ENCODE assay signal across 8 cellular contexts in the genomic region with DNA sequence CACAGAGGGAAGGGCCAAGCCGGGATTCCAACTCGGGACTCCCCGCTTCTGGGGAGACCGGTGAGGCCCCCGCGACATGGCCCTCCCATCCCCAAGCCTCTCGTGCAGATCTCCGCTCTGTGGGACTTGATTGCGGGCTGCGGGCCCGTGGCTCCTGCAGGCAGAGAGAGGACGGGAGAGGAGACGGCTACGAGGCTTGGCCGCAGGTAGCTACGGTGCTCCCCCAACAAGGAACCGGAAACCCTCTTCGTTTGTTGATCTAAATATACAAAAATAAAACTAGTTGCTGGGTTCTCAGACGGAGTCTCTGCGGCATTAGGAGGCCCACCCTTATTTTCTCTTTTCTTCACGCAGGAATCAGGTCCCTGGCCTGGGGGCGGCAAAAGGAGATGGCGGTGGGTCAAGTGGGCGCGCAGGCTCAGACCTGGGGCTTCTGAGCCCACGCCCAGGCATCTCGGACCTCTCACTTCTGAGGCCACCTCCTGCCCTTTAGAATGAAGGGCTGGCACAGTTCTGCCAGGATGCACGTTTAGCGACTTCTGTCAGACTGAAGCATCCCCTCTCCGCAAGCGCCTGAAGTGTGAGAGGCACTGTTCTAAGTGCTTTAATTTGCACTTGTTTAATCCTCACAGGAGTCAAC. TPM values are rescaled to one million over a fixed set of nuclear protein-coding genes. Genes with fewer than 3 reads are reported as not detected.
DNase-seq lines count a peak whose midpoint lies in the region; ATAC-seq and TF ChIP-seq lines count a peak whose summit lies in the region.

No MANE protein-coding gene starts in this region.

- peaks cover 14% of the 10 kb centered on the region; the same call in 1 of the 2 replicates for H3K79me2 ChIP-seq in HCT116 (ENCODE audit: insufficient read depth, low read length)

- H3K36me3 Mint-ChIP-seq in activated naive CD8-positive, alpha-beta T cell treated with anti-CD3 and anti-CD28 coated beads, Interleukin-2, amount 50 U/mL, for 24 hours (ENCODE audit: low read depth) = no peaks in the 10 kb centered on the region

- H3K27me3 Mint-ChIP-seq in activated naive CD8-positive, alpha-beta T cell treated with anti-CD3 and anti-CD28 coated beads, Interleukin-2, amount 50 U/mL, for 24 hours = no peaks in the 10 kb centered on the region

- H3K27me3 ChIP-seq in HCT116 (ENCODE audit: insufficient read depth, low read length) (no peaks in the 10 kb centered on the region), iPS-20b (ENCODE audit: insufficient read depth, low read length) (peaks cover 29% of the 10 kb centered on the region)

- H3K4me1 ChIP-seq in HCT116 (ENCODE audit: control insufficient read depth in 1 of 2, insufficient read depth in 2 of 2, low read length in 2 of 2) = peaks cover 9 to 17% of the 10 kb centered on the region in 2 experiments; a peak in 3 of 4 replicates
- peaks cover 8% of the 10 kb centered on the region; the same call in 1 of the 2 replicates for H3K4me1 ChIP-seq in iPS-20b (ENCODE audit: insufficient read depth, low read length)

- no peaks in the 10 kb centered on the region for H4K20me1 ChIP-seq in HCT116 (ENCODE audit: insufficient read depth)

- no peak for TF ChIP-seq RAD21 in HCT116 (IDR thresholded peaks at IDR 0.05; ENCODE audit: low read depth)

- RAD21 ChIA-PET in HCT116 (lab: Charles Lee; ENCODE audit: low non-redundant PET in 1 of 2, low total read pairs in 2 of 2, uncharacterized antibody in 2 of 2, unreplicated experiment in 2 of 2) = no interaction called here

- H3K36me3 ChIP-seq in HCT116 (ENCODE audit: control insufficient read depth in 1 of 2, insufficient read depth in 2 of 2, low read length in 2 of 2) (no peaks in the 10 kb centered on the region), iPS-20b (ENCODE audit: insufficient read depth, low read depth, low read length) (no peaks in the 10 kb centered on the region)

- TSS peak; percentile 74 for BruUV-seq in HCT116 (replicated peaks; lab: Mats Ljungman, UMichigan)

- intact Hi-C loops in HCT116 (cut with micrococcal nuclease) = no loop called here

- DNase-seq in HCT116 (ENCODE audit: low read depth, low spot score) = no peak
- peak; percentile 33 for DNase-seq in NCI-H146 treated with DMSO at 0.1 percent for 48 hours (lab: John Stamatoyannopoulos, UW; ENCODE audit: unreplicated experiment)
- no peak for DNase-seq in activated naive CD8-positive, alpha-beta T cell treated with anti-CD3 and anti-CD28 coated beads, Interleukin-2, amount 50 U/mL, for 24 hours
- DNase-seq in stimulated activated CD4-positive, alpha-beta T cell treated with anti-CD3 and anti-CD28 coated beads, Interleukin-4, amount 100 ng/mL, for 1 hour = peak; percentile 26
- no peak for DNase-seq in dedifferentiated amniotic fluid mesenchymal stem cell (ENCODE audit: extremely low spot score)
- DNase-seq in NCI-H2029 (lab: John Stamatoyannopoulos, UW) = no peak

- H3K9ac ChIP-seq in HCT116 (ENCODE audit: low read length) = peak overlapping the region; percentile 72
- peak overlapping the region; percentile 81; the same call in 1 of the 2 replicates for H3K9ac ChIP-seq in iPS-20b (ENCODE audit: low read depth, low read length)

- TF ChIP-seq POLR2A in HCT116 (IDR thresholded peaks at IDR 0.05; ENCODE audit: borderline replicate concordance, extremely low read depth, insufficient read depth, insufficient read length) = no peak

- H3K9me3 ChIP-seq in HCT116 (ENCODE audit: control insufficient read depth in 1 of 2, insufficient read depth in 1 of 2, low read depth in 1 of 2, low read length in 2 of 2) (peaks cover 0 to 4% of the 10 kb centered on the region in 2 experiments; a peak in 1 of 4 replicates), iPS-20b (ENCODE audit: insufficient read depth, low read depth, low read length) (no peaks in the 10 kb centered on the region)

- CTCF ChIA-PET in HCT116 (lab: Charles Lee) = interaction anchor here (1.5 to 1.6 kb wide), 2 partner anchors 9 to 28 kb away, joined by 6 to 9 read pairs; no protein-coding TSS in a partner anchor

- H3K4me2 ChIP-seq in HCT116 (ENCODE audit: low read length) = peak overlapping the region; percentile 96

- peak overlapping the region; percentile 68 to 72 for H3K4me3 ChIP-seq in HCT116 (replicated peaks in 1 of 2; ENCODE audit: low read depth in 1 of 2, low read length in 2 of 2)
- peak overlapping the region; percentile 89 for H3K4me3 ChIP-seq in iPS-20b (ENCODE audit: low read length)

- peak overlapping the region; percentile 80 for H3K4me3 Mint-ChIP-seq in activated naive CD8-positive, alpha-beta T cell treated with anti-CD3 and anti-CD28 coated beads, Interleukin-2, amount 50 U/mL, for 24 hours

- peak; percentile 7 for ATAC-seq in GM18499 (IDR thresholded peaks at IDR 0.05; ENCODE audit: insufficient read depth, unreplicated experiment)
- ATAC-seq in HCT116 = no peak
- peak; percentile 11 for ATAC-seq in activated naive CD8-positive, alpha-beta T cell treated with anti-CD3 and anti-CD28 coated beads, Interleukin-2, amount 50 U/mL, for 24 hours

- POLR2A ChIA-PET in HCT116 (lab: Charles Lee) = interaction anchor here (0.6 to 1.8 kb wide), 4 partner anchors 10 to 21 kb away, joined by 3 to 8 read pairs (median 4); no protein-coding TSS in a partner anchor

- H3K27ac Mint-ChIP-seq in activated naive CD8-positive, alpha-beta T cell treated with anti-CD3 and anti-CD28 coated beads, Interleukin-2, amount 50 U/mL, for 24 hours = peak overlapping the region; percentile 88

- H3K9me3 Mint-ChIP-seq in activated naive CD8-positive, alpha-beta T cell treated with anti-CD3 and anti-CD28 coated beads, Interleukin-2, amount 50 U/mL, for 24 hours = no peaks in the 10 kb centered on the region

- H3K27ac ChIP-seq in HCT116 (ENCODE audit: low read depth, low read length) (peak overlapping the region; percentile 72), iPS-20b (ENCODE audit: low read length) (no peak overlapping the region)

- peaks cover 19% of the 10 kb centered on the region for H3K4me1 Mint-ChIP-seq in activated naive CD8-positive, alpha-beta T cell treated with anti-CD3 and anti-CD28 coated beads, Interleukin-2, amount 50 U/mL, for 24 hours

- H2AFZ ChIP-seq in HCT116 (ENCODE audit: low read depth, low read length, poor library complexity, severe bottlenecking) = no peak overlapping the region

- TF ChIP-seq CTCF in HCT116 (IDR thresholded peaks at IDR 0.05 in 2 of 3, conservative IDR thresholded peaks at IDR 0.05 in 1 of 3; ENCODE audit: borderline replicate concordance in 1 of 3, insufficient read depth in 1 of 3, low read depth in 2 of 3, low read length in 2 of 3) = no peak

- no peaks in the 10 kb centered on the region for H3K9me2 ChIP-seq in HCT116 (ENCODE audit: insufficient read depth)

TF ChIP-seq in HCT116, 20 proteins besides CTCF, POLR2A, EP300 and RAD21:
- no peak for TF ChIP-seq MAX (IDR thresholded peaks at IDR 0.05)
- TF ChIP-seq SIN3A (IDR thresholded peaks at IDR 0.05; ENCODE audit: low read depth) = no peak
- TF ChIP-seq ZFX (IDR thresholded peaks at IDR 0.05) = no peak
- no peak for TF ChIP-seq EZH2 (IDR thresholded peaks at IDR 0.05)
- TF ChIP-seq ZBTB33 (IDR thresholded peaks at IDR 0.05; ENCODE audit: extremely low read depth, insufficient replicate concordance, low read length) = no peak
- no peak for TF ChIP-seq JUND (IDR thresholded peaks at IDR 0.05)
TF ChIP-seq in HCT116: peak in this region for 0.

RNA-seq across cellular contexts. Expression of gene GNB5, which starts 10.9 kb away (rescaled TPM):
- total RNA-seq in HCT116 (2021; ENCODE audit: unreplicated experiment) = 27.6 TPM
- 26.0 and 26.4 TPM in 2 replicates for polyA plus RNA-seq in HCT116 (2012)

Comparison
In these comparisons a context has a peak if more than half of its experiments do, and no peak if none do; other contexts are left out.
1. DNase-seq: peak in NCI-H146 treated with DMSO at 0.1 percent for 48 hours (single experiment) and stimulated activated CD4-positive, alpha-beta T cell treated with anti-CD3 and anti-CD28 coated beads, Interleukin-4, amount 100 ng/mL, for 1 hour (single experiment); none in HCT116 (single experiment), activated naive CD8-positive, alpha-beta T cell treated with anti-CD3 and anti-CD28 coated beads, Interleukin-2, amount 50 U/mL, for 24 hours (single experiment), dedifferentiated amniotic fluid mesenchymal stem cell (single experiment) and NCI-H2029 (single experiment).